17 cellular contexts compared by ENCODE assay signal in the genomic region with DNA sequence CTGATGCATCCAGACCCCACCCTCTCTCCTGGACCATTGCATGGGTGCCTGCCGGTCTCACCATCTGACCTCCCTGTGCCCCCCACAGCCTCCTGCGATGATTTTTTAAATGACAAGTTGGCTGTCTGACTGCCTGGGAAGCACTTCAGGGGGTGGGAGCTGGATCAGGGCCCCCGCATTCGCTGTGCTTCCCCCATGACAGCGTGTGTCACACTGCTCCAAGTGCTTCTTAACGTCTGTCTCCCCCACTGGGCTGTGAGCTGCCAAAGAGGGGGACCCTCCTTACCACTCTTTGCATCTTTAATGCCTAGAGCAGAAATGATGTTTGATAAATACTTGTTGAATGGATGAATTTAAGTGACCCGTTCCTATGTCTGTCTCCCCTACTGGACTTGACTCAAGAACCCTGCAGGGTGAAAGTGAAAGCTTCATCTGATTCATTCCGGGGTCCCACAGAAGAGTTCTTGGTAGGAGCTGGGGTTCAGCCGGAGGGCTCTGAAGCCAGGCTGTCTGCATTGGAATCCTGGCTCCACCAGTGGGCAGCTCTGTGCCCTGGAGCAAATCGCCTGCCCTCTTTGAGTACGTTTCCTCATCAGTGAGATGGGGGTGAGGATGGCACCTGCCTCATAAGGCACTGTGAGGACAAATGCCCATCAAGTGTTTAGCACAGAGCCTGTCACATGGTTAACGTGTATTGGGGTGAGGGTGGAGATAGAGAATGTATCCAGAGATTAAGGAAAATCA. TPM values are rescaled to one million over a fixed set of nuclear protein-coding genes. Genes with fewer than 3 reads are reported as not detected.
DNase-seq lines count a peak whose midpoint lies in the region; ATAC-seq and TF ChIP-seq lines count a peak whose summit lies in the region.
"Had no signal": no experiment of that assay in that cellular context is flagged by ENCODE, and none has a peak within 500 bp of the region (broad histone marks: within the 10 kb centered on the region; RNA-seq: fewer than 3 reads in every experiment).

No MANE protein-coding gene starts in this region.

- H3K27me3 Mint-ChIP-seq in IgD-negative memory B cell (peaks cover 1% of the 10 kb centered on the region), neural progenitor cell (ENCODE audit: insufficient read depth, low read depth) (peaks cover 11% of the 10 kb centered on the region)

- 69% methylated on average over 10 of the region's 12 CpGs for WGBS in SK-N-SH (ENCODE audit: low lambda C conversion rate)

- no peaks in the 10 kb centered on the region; a peak in 1 of 4 replicates for H3K4me1 ChIP-seq in SK-N-SH (ENCODE audit: control insufficient read depth in 1 of 2, insufficient read depth in 2 of 2, low read depth in 1 of 2, low read length in 1 of 2)
- peaks cover 18% of the 10 kb centered on the region for H3K4me1 ChIP-seq in neural progenitor cell
- H3K4me1 ChIP-seq: A549 had no signal

- ATAC-seq in SK-N-SH treated with all-trans-retinoic acid at 6 μM for 48 hours, result peak; percentile 37; the same call in 2 of the 3 replicates
- no peak for ATAC-seq in HG02840 (IDR thresholded peaks at IDR 0.05; ENCODE audit: low FRiP score, unreplicated experiment)
- ATAC-seq in GM19397 (IDR thresholded peaks at IDR 0.05; ENCODE audit: unreplicated experiment), result no peak
- ATAC-seq: activated CD4-positive, CD25-positive, alpha-beta regulatory T cell treated with anti-CD3 and anti-CD28 coated beads, Interleukin-2, amount 50 U/mL, for 24 hours had no signal

- H3K4me1 Mint-ChIP-seq in IgD-negative memory B cell (peaks cover 18 to 27% (median 19%) of the 10 kb centered on the region in 3 donors), neural progenitor cell (peaks cover 31% of the 10 kb centered on the region)

- H3K9me3 ChIP-seq in SK-N-SH, result no peaks in the 10 kb centered on the region
- no peaks in the 10 kb centered on the region for H3K9me3 ChIP-seq in neural progenitor cell (ENCODE audit: low read depth)
- H3K9me3 ChIP-seq: A549, tibial nerve had no signal

- H3K27me3 ChIP-seq in SK-N-SH (ENCODE audit: insufficient read depth) (no peaks in the 10 kb centered on the region), neural progenitor cell (no peaks in the 10 kb centered on the region)
- H3K27me3 ChIP-seq: tibial nerve had no signal

- peak overlapping the region in 2 of 3 donors; percentile 64 to 91 for H3K27ac Mint-ChIP-seq in IgD-negative memory B cell
- no peak overlapping the region for H3K27ac Mint-ChIP-seq in neural progenitor cell
- H3K27ac Mint-ChIP-seq: nephron progenitor cell had no signal

- H3K4me2 ChIP-seq in SK-N-SH (no peak overlapping the region), neural progenitor cell (no peak overlapping the region)
- H3K4me2 ChIP-seq: A549 had no signal

- no peaks in the 10 kb centered on the region for H3K9me3 Mint-ChIP-seq in IgD-negative memory B cell
- no peaks in the 10 kb centered on the region for H3K9me3 Mint-ChIP-seq in neural progenitor cell
- H3K9me3 Mint-ChIP-seq: nephron progenitor cell had no signal

- H3K4me3 ChIP-seq in SK-N-SH (ENCODE audit: low read depth in 2 of 2, low read length in 1 of 2) (no peak overlapping the region), choroid plexus epithelial cell (ENCODE audit: low read depth, low read length) (no peak overlapping the region), neural progenitor cell (no peak overlapping the region)
- H3K4me3 ChIP-seq: A549, K562, tibial nerve had no signal

- no peak overlapping the region for H2AFZ ChIP-seq in SK-N-SH (ENCODE audit: low read depth)
- no peak overlapping the region for H2AFZ ChIP-seq in neural progenitor cell (replicated peaks)

- CTCF ChIA-PET in SK-N-SH (lab: Yijun Ruan, JAX), result interaction anchor here (0.9 to 11.7 kb wide), 4 partner anchors 8 to 46 kb away, joined by 3 to 131 read pairs (median 28); no protein-coding TSS in a partner anchor

- TF ChIP-seq RAD21 in SK-N-SH (IDR thresholded peaks at IDR 0.05; ENCODE audit: low read length), result no peak

- no peaks in the 10 kb centered on the region for H3F3A ChIP-seq in SK-N-SH (replicated peaks; ENCODE audit: insufficient read depth)
- H3F3A ChIP-seq in neural progenitor cell (ENCODE audit: low read depth), result peaks cover 2% of the 10 kb centered on the region

- DNase-seq in SK-N-SH (no peak), choroid plexus epithelial cell (ENCODE audit: low read depth) (no peak), neural progenitor cell (ENCODE audit: low spot score) (no peak), GM19240 (ENCODE audit: insufficient read length, low spot score) (no peak)
- DNase-seq: activated gamma-delta T cell, DMS 273 treated with DMSO at 0.1 percent for 48 hours, kidney, NCI-H1694 treated with DMSO at 0.1 percent for 48 hours, nephron progenitor cell had no signal

- H4K20me1 ChIP-seq in SK-N-SH (ENCODE audit: insufficient read depth), result no peaks in the 10 kb centered on the region
- no peaks in the 10 kb centered on the region for H4K20me1 ChIP-seq in neural progenitor cell (ENCODE audit: low read depth)

- H3K36me3 Mint-ChIP-seq in IgD-negative memory B cell (no peaks in the 10 kb centered on the region), neural progenitor cell (no peaks in the 10 kb centered on the region)

- H3K36me3 ChIP-seq in SK-N-SH (replicated peaks in 1 of 2; ENCODE audit: control insufficient read depth in 1 of 2, insufficient read depth in 2 of 2, low read length in 1 of 2), result no peaks in the 10 kb centered on the region
- H3K36me3 ChIP-seq in neural progenitor cell, result no peaks in the 10 kb centered on the region
- H3K36me3 ChIP-seq: tibial nerve had no signal

- no peak for TF ChIP-seq EP300 in SK-N-SH (IDR thresholded peaks at IDR 0.05; ENCODE audit: borderline replicate concordance in 1 of 2, low read depth in 1 of 2, low read length in 1 of 2)

- no peaks in the 10 kb centered on the region for H3K9me2 ChIP-seq in SK-N-SH

- H3K9ac ChIP-seq in SK-N-SH (no peak overlapping the region), neural progenitor cell (no peak overlapping the region)

- peak overlapping the region in 1 of 4 donors; percentile 66 for H3K4me3 Mint-ChIP-seq in IgD-negative memory B cell
- H3K4me3 Mint-ChIP-seq in neural progenitor cell, result peak overlapping the region; percentile 38
- H3K4me3 Mint-ChIP-seq: nephron progenitor cell had no signal

- POLR2A ChIA-PET in SK-N-SH (lab: Yijun Ruan, JAX), result no interaction called here

- TF ChIP-seq CTCF in SK-N-SH (IDR thresholded peaks at IDR 0.05) (no peak), choroid plexus epithelial cell (conservative IDR thresholded peaks at IDR 0.05; ENCODE audit: low read depth, low read length) (peak; percentile 13), neural progenitor cell (IDR thresholded peaks at IDR 0.05) (no peak)

- no peaks in the 10 kb centered on the region for H3K79me2 ChIP-seq in SK-N-SH (ENCODE audit: insufficient read depth)
- H3K79me2 ChIP-seq in neural progenitor cell (ENCODE audit: low read depth), result no peaks in the 10 kb centered on the region

- no peak overlapping the region for H3K27ac ChIP-seq in SK-N-SH (ENCODE audit: low read depth in 2 of 2, low read length in 1 of 2)
- no peak overlapping the region for H3K27ac ChIP-seq in neural progenitor cell
- H3K27ac ChIP-seq: A549 had no signal

TF ChIP-seq in SK-N-SH treated with all-trans-retinoic acid at 6 μM for 48 hours, 23 proteins besides CTCF, POLR2A, EP300 and RAD21 (continues in another document):
- TF ChIP-seq ARNTL (CRISPR knock-in tag; IDR thresholded peaks at IDR 0.05; ENCODE audit: borderline replicate concordance, low read depth) (no peak), ZNF8 (CRISPR knock-in tag; IDR thresholded peaks at IDR 0.05) (no peak), ZC3H10 (CRISPR knock-in tag; IDR thresholded peaks at IDR 0.05) (no peak), TCF4 (CRISPR knock-in tag; IDR thresholded peaks at IDR 0.05; ENCODE audit: borderline replicate concordance) (no peak), CSRNP3 (CRISPR knock-in tag; IDR thresholded peaks at IDR 0.05) (no peak)

TF ChIP-seq in SK-N-SH, 30 proteins besides CTCF, POLR2A, EP300 and RAD21 (continues in another document):
- TF ChIP-seq GABPA (IDR thresholded peaks at IDR 0.05; ENCODE audit: low read depth), result no peak
- TF ChIP-seq NFIC (IDR thresholded peaks at IDR 0.05; ENCODE audit: borderline replicate concordance), result no peak
- no peak for TF ChIP-seq CHD2 (IDR thresholded peaks at IDR 0.05; ENCODE audit: low read length, partially characterized antibody)
- no peak for TF ChIP-seq POLR2AphosphoS5 (IDR thresholded peaks at IDR 0.05; ENCODE audit: low read depth, low read length)
- no peak for TF ChIP-seq USF2 (IDR thresholded peaks at IDR 0.05; ENCODE audit: borderline replicate concordance, low read depth, low read length)
- no peak for TF ChIP-seq GATA2 (CRISPR knock-in tag; IDR thresholded peaks at IDR 0.05)
- no peak for TF ChIP-seq RXRA (IDR thresholded peaks at IDR 0.05; ENCODE audit: borderline replicate concordance, low read depth)
- no peak for TF ChIP-seq MEF2A (IDR thresholded peaks at IDR 0.05; ENCODE audit: borderline replicate concordance, low read depth)
- no peak for TF ChIP-seq SIN3A (IDR thresholded peaks at IDR 0.05; ENCODE audit: borderline replicate concordance, low read depth, low read length)

RNA-seq across cellular contexts. Expression of gene EGR1, which starts 7.6 kb away (rescaled TPM):
- polyA plus RNA-seq in SK-N-SH (2012; rRNA removed) (28.4 and 48.0 TPM in 2 replicates), IgD-negative memory B cell (32.3 TPM)
- 28.1 and 41.7 TPM in 2 replicates for polyA plus RNA-seq in SK-N-SH (2012; cell fraction: cytosol; rRNA removed)
- 81.7 and 86.6 TPM in 2 replicates for polyA plus RNA-seq in SK-N-SH (2012; cell fraction: nucleus; rRNA removed)
- 25.1 and 31.3 TPM in 2 replicates for total RNA-seq in neural progenitor cell (ENCODE audit: low replicate concordance)

RNA-seq across cellular contexts. Expression of gene REEP2, which starts 18.8 kb away (rescaled TPM):
- polyA plus RNA-seq in SK-N-SH (2012; rRNA removed) (25.4 and 31.2 TPM in 2 replicates), IgD-negative memory B cell (not detected)
- 22.8 and 24.0 TPM in 2 replicates for polyA plus RNA-seq in SK-N-SH (2012; cell fraction: cytosol; rRNA removed)
- 63.3 and 71.6 TPM in 2 replicates for polyA plus RNA-seq in SK-N-SH (2012; cell fraction: nucleus; rRNA removed)
- 17.4 and 56.3 TPM in 2 replicates for total RNA-seq in neural progenitor cell (ENCODE audit: low replicate concordance)

Comparison
In these comparisons a context has a peak if more than half of its experiments do, and no peak if none do; other contexts are left out.
1. RNA of gene REEP2, which starts 18.8 kb away (polyA plus RNA-seq): 22.8 to 71.6 TPM in SK-N-SH; not detected in IgD-negative memory B cell (single experiment); every median in the first group is over 10 times any median in the second.